8 cellular contexts compared by ENCODE assay signal in the genomic region with DNA sequence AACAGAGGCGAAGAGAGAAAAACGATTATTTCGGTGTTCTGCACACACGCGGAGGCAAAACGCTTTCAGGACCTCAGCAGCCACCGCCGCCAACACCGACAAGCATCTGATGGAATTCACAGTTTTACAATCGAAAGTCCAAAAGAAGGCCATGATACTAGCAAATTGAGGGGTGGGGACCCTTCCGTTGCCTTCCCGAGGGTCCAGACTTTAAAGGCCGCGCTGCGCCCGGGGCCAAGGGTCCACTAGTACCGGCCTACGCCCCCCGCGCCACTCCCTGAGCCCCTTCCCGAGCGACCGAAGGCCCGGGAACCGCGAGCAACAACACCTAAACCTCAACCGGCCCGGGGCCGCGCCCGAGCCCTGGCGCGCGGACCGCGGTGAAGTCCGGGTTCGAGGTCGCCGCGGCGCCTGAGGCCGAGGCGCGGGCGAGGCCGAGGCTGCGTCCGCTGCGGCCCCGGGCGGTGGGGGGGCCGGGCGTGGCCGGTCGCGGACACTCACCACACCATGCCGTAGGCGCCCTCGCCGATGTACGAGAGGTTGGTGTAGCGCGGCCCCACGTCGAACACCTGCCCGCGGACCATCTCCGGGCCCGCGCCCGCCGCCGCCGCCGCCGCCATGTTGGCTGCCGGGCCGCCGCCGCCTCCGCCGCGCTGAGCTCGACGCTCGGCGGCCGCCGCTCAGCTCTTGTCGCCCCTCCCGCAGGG. TPM values are rescaled to one million over a fixed set of nuclear protein-coding genes. Genes with fewer than 3 reads are reported as not detected.
A peak's percentile ranks its signal among the peaks of the same experiment; 100 is the strongest.
DNase-seq lines count a peak whose midpoint lies in the region; ATAC-seq and TF ChIP-seq lines count a peak whose summit lies in the region.

No MANE protein-coding gene starts in this region.

- H3K27ac ChIP-seq in SK-N-MC (no peak overlapping the region), mammary epithelial cell (ENCODE audit: insufficient read depth, low read depth, low read length) (peak overlapping the region; percentile 86)

- dilution Hi-C loops in mammary epithelial cell (cut with HindIII; ENCODE audit: low sequenced_read_pairs): no loop called here

- H2AFZ ChIP-seq in mammary epithelial cell (ENCODE audit: low read depth, low read length): peak overlapping the region; percentile 100

- H3K4me2 ChIP-seq in mammary epithelial cell (ENCODE audit: insufficient read depth, low read depth, low read length): peak overlapping the region; percentile 99

- H3K27me3 ChIP-seq in mammary epithelial cell (ENCODE audit: insufficient read depth, low read length): no peaks in the 10 kb centered on the region

- H3K4me3 ChIP-seq in SK-N-MC: peak overlapping the region; percentile 89
- H3K4me3 ChIP-seq in mammary epithelial cell (replicated peaks in 1 of 3; ENCODE audit: insufficient read depth in 1 of 3, low read depth in 2 of 3, low read length in 3 of 3): peak overlapping the region; percentile 81 to 99 (median 88)

- H3K36me3 ChIP-seq in SK-N-MC (ENCODE audit: insufficient read depth, low read length) (0 out of 2 replicates have a peak, but pooled peaks cover 3% of the 10 kb centered on the region), mammary epithelial cell (ENCODE audit: insufficient read depth, low read length) (no peaks in the 10 kb centered on the region)

- in situ Hi-C loops in mammary epithelial cell (cut with MboI; ENCODE audit: low sequenced_read_pairs in 2 of 2): no loop called here

- no peak for DNase-seq in SK-N-MC (ENCODE audit: low read depth, low spot score)
- no peak for DNase-seq in mammary epithelial cell
- DNase-seq in left lobe of liver (ENCODE audit: low spot score): peak; percentile 52
- DNase-seq in stimulated activated CD8-positive, alpha-beta memory T cell treated with anti-CD3 and anti-CD28 coated beads, Interleukin-2, amount 100 ng/mL, for 48 hours (ENCODE audit: low read depth in 2 of 2): peak; percentile 8 to 20
- DNase-seq in effector CD4-positive, alpha-beta T cell: no peak
- no peak for DNase-seq in cerebellar nuclear complex (lab: John Stamatoyannopoulos, UW)

- peaks cover 31% of the 10 kb centered on the region for H3K4me1 ChIP-seq in mammary epithelial cell (ENCODE audit: insufficient read depth, low read length)

- H3K9ac ChIP-seq in SK-N-MC (ENCODE audit: insufficient read length) (peak overlapping the region; percentile 88), mammary epithelial cell (ENCODE audit: insufficient read depth, low read length) (peak overlapping the region; percentile 93)

- BruUV-seq in mammary epithelial cell (replicated peaks; lab: Mats Ljungman, UMichigan): no TSS peak

- H3K9me3 ChIP-seq in SK-N-MC (ENCODE audit: low read depth, low read length): no peaks in the 10 kb centered on the region
- H3K9me3 ChIP-seq in mammary epithelial cell (replicated peaks; ENCODE audit: insufficient read depth, low read length): no peaks in the 10 kb centered on the region

- CTCF ChIA-PET in mammary epithelial cell (lab: Charles Lee; ENCODE audit: low non-redundant PET): interaction anchor here (0.6 to 0.7 kb wide), 2 partner anchors 10 to 49 kb away, joined by 3 to 8 read pairs; no protein-coding TSS in a partner anchor

- H4K20me1 ChIP-seq in mammary epithelial cell (ENCODE audit: insufficient read depth, low read length): peaks cover 16% of the 10 kb centered on the region

- WGBS in mammary epithelial cell (ENCODE audit: low coverage, missing lambda C conversion rate): 2% methylated on average over 25 of the region's 92 CpGs

- peak; percentile 17 for ATAC-seq in GM18502 (IDR thresholded peaks at IDR 0.05; ENCODE audit: poor library complexity, unreplicated experiment)
- peak; percentile 22 for ATAC-seq in HG02885 (IDR thresholded peaks at IDR 0.05; ENCODE audit: poor library complexity, unreplicated experiment)
- peak; percentile 19 for ATAC-seq in left lobe of liver

- no peak for TF ChIP-seq CTCF in mammary epithelial cell (conservative IDR thresholded peaks at IDR 0.05 in 1 of 2, IDR thresholded peaks at IDR 0.05 in 1 of 2; ENCODE audit: extremely low read depth in 1 of 2, insufficient read depth in 1 of 2, low read depth in 1 of 2, low read length in 2 of 2)

- peaks cover 55% of the 10 kb centered on the region for H3K79me2 ChIP-seq in mammary epithelial cell (ENCODE audit: insufficient read depth, low read length)

- intact Hi-C loops in mammary epithelial cell (cut with micrococcal nuclease): loop anchor here (1.0 to 10.0 kb wide), 4 partner anchors 9 to 154 kb away; no protein-coding TSS in a partner anchor

RNA-seq across cellular contexts. Expression of gene MAPK1, which starts 0.5 kb away (rescaled TPM):
- 100 to 1,000 TPM; 106 to 147 TPM for total RNA-seq in mammary epithelial cell
- polyA plus RNA-seq in mammary epithelial cell: 69.1 TPM
- polyA minus RNA-seq in mammary epithelial cell: 86.6 TPM
- total RNA-seq in left lobe of liver: 54.3 TPM

Comparison
In these comparisons a context has a peak if more than half of its experiments do, and no peak if none do; other contexts are left out.
1. DNase-seq: peak in left lobe of liver (single experiment) and stimulated activated CD8-positive, alpha-beta memory T cell treated with anti-CD3 and anti-CD28 coated beads, Interleukin-2, amount 100 ng/mL, for 48 hours (2 of 2); none in SK-N-MC (single experiment), mammary epithelial cell (single experiment), effector CD4-positive, alpha-beta T cell (single experiment) and cerebellar nuclear complex (0 of 2).
2. Peak in every context shown above with its lines, with median percentiles within 50 percentile points of each other: ATAC-seq.